Comparison of ENCODE assay signal across 31 cellular contexts in genomic region chr2:151640087-151640486, GRCh38.
DNase-seq lines count a peak whose midpoint lies in the region; ATAC-seq and TF ChIP-seq lines count a peak whose summit lies in the region.
"Had no signal": no experiment of that assay in that cellular context is flagged by ENCODE, and none has a peak within 500 bp of the region (broad histone marks: within the 10 kb centered on the region; RNA-seq: fewer than 3 reads in every experiment).

No MANE protein-coding gene starts in this region.

- DNase-seq in activated naive CD8-positive, alpha-beta T cell treated with anti-CD3 and anti-CD28 coated beads for 36 hours, result no peak
- no peak for DNase-seq in immature natural killer cell
- no peak for DNase-seq in BE2C
- DNase-seq in posterior vena cava (ENCODE audit: low spot score), result no peak
- no peak for DNase-seq in NCI-H2196 treated with DMSO at 0.1 percent for 48 hours (lab: John Stamatoyannopoulos, UW; ENCODE audit: unreplicated experiment)
- DNase-seq: activated CD4-positive, alpha-beta T cell treated with anti-CD3 and anti-CD28 coated beads, Interleukin-2, amount 10 ng/mL, durations not matched to agents 24 days and 14 days; activated gamma-delta T cell treated with Interleukin-2 at 50 U/mL for 16 hours; activated T-cell treated with anti-CD3 and anti-CD28 coated beads, Interleukin-2, amount 50 U/mL, for 24 hours; adrenal gland; AML-193; Caco-2; DMS79 treated with DMSO at 0.1 percent for 48 hours; HFFc6; kidney glomerular epithelial cell; lower lobe of right lung; NCI-H510A treated with DMSO at 0.1 percent for 48 hours; NK-92 treated with Interleukin-12 subunit alpha and Interleukin-12 subunit beta, amount 100 ng/mL, for 24 hours; PC-9; Right ventricle myocardium superior; stimulated activated naive CD8-positive, alpha-beta T cell treated with anti-CD3 and anti-CD28 coated beads, Interleukin-15, Interleukin-2, amounts not matched to agents 100 U/mL and 50 U/mL, for 24 hours; T-helper 9 cell; uterus; WERI-Rb-1 had no signal

- no peak overlapping the region for H3K4me3 Mint-ChIP-seq in activated naive CD8-positive, alpha-beta T cell
- H3K4me3 Mint-ChIP-seq in activated naive CD8-positive, alpha-beta T cell treated with anti-CD3 and anti-CD28 coated beads for 36 hours, result no peak overlapping the region
- peak overlapping the region in 2 of 5 donors; percentile 7 to 33 for H3K4me3 Mint-ChIP-seq in immature natural killer cell
- H3K4me3 Mint-ChIP-seq: activated CD4-positive, alpha-beta T cell treated with anti-CD3 and anti-CD28 coated beads, Interleukin-2, amount 10 ng/mL, durations not matched to agents 24 days and 14 days; activated T-cell treated with anti-CD3 and anti-CD28 coated beads, Interleukin-2, amount 50 U/mL, for 24 hours; brain; HFFc6 had no signal

- intact Hi-C loops in posterior vena cava (cut with DNase I), result no loop called here

- H3K9me3 Mint-ChIP-seq in activated naive CD8-positive, alpha-beta T cell (ENCODE audit: low read depth), result peaks cover 3% of the 10 kb centered on the region
- no peaks in the 10 kb centered on the region for H3K9me3 Mint-ChIP-seq in activated naive CD8-positive, alpha-beta T cell treated with anti-CD3 and anti-CD28 coated beads for 36 hours
- peaks cover 0 to 4% (median under 1%) of the 10 kb centered on the region in 6 donors for H3K9me3 Mint-ChIP-seq in immature natural killer cell
- H3K9me3 Mint-ChIP-seq: activated T-cell treated with anti-CD3 and anti-CD28 coated beads, Interleukin-2, amount 50 U/mL, for 24 hours; HFFc6 had no signal

- H3K27me3 Mint-ChIP-seq in activated naive CD8-positive, alpha-beta T cell, result no peaks in the 10 kb centered on the region
- no peaks in the 10 kb centered on the region for H3K27me3 Mint-ChIP-seq in activated naive CD8-positive, alpha-beta T cell treated with anti-CD3 and anti-CD28 coated beads for 36 hours
- peaks cover 0 to 4% (median 4%) of the 10 kb centered on the region in 3 donors for H3K27me3 Mint-ChIP-seq in immature natural killer cell (ENCODE audit: low read depth in 3 of 3)
- H3K27me3 Mint-ChIP-seq: activated CD4-positive, alpha-beta T cell treated with anti-CD3 and anti-CD28 coated beads, Interleukin-2, amount 10 ng/mL, durations not matched to agents 24 days and 14 days; activated T-cell treated with anti-CD3 and anti-CD28 coated beads, Interleukin-2, amount 50 U/mL, for 24 hours; brain had no signal

- H3K27ac ChIP-seq in VCaP, result no peak overlapping the region
- H3K27ac ChIP-seq: A549, adrenal gland, epithelial cell of prostate, lower lobe of right lung, neutrophil, PC-9, thoracic aorta, uterus, WERI-Rb-1 had no signal

- 0 out of 2 replicates have a peak, but pooled peaks have one; percentile 5 for TF ChIP-seq CTCF in VCaP (conservative IDR thresholded peaks at IDR 0.05)
- TF ChIP-seq CTCF in BE2C (IDR thresholded peaks at IDR 0.05; ENCODE audit: low read depth, low read length), result no peak

- H3K27me3 ChIP-seq in BE2C, result no peaks in the 10 kb centered on the region
- H3K27me3 ChIP-seq: adrenal gland, neutrophil, uterus had no signal

- no peaks in the 10 kb centered on the region for H3K4me1 ChIP-seq in BE2C
- H3K4me1 ChIP-seq: Caco-2, uterus had no signal

- H3K27ac Mint-ChIP-seq in activated naive CD8-positive, alpha-beta T cell, result peak overlapping the region; percentile 69
- no peak overlapping the region for H3K27ac Mint-ChIP-seq in activated naive CD8-positive, alpha-beta T cell treated with anti-CD3 and anti-CD28 coated beads for 36 hours
- peak overlapping the region; percentile 73 to 94 (median 90) for H3K27ac Mint-ChIP-seq in immature natural killer cell
- H3K27ac Mint-ChIP-seq: activated CD4-positive, alpha-beta T cell treated with anti-CD3 and anti-CD28 coated beads, Interleukin-2, amount 10 ng/mL, durations not matched to agents 24 days and 14 days; brain; HFFc6 had no signal

- H3K36me3 ChIP-seq in BE2C, result no peaks in the 10 kb centered on the region
- H3K36me3 ChIP-seq: adrenal gland, lower lobe of right lung, neutrophil, thoracic aorta, uterus, WERI-Rb-1 had no signal

- ATAC-seq in HG02571 (IDR thresholded peaks at IDR 0.05; ENCODE audit: unreplicated experiment), result no peak
- ATAC-seq: A549; lower lobe of right lung; stimulated activated naive CD8-positive, alpha-beta T cell treated with anti-CD3 and anti-CD28 coated beads, Interleukin-15, Interleukin-2, amounts not matched to agents 100 U/mL and 50 U/mL, for 24 hours had no signal

- H3K36me3 Mint-ChIP-seq in activated naive CD8-positive, alpha-beta T cell, result peaks cover 2% of the 10 kb centered on the region
- peaks cover 2% of the 10 kb centered on the region for H3K36me3 Mint-ChIP-seq in activated naive CD8-positive, alpha-beta T cell treated with anti-CD3 and anti-CD28 coated beads for 36 hours
- peaks cover 8 to 14% (median 11%) of the 10 kb centered on the region in 3 donors for H3K36me3 Mint-ChIP-seq in immature natural killer cell

- H3K4me1 Mint-ChIP-seq in activated naive CD8-positive, alpha-beta T cell (ENCODE audit: low read depth), result peaks cover 35% of the 10 kb centered on the region
- H3K4me1 Mint-ChIP-seq in activated naive CD8-positive, alpha-beta T cell treated with anti-CD3 and anti-CD28 coated beads for 36 hours, result peaks cover 33% of the 10 kb centered on the region
- H3K4me1 Mint-ChIP-seq in immature natural killer cell, result peaks cover 56 to 59% of the 10 kb centered on the region in 2 donors

- no peak overlapping the region for H3K4me3 ChIP-seq in BE2C (ENCODE audit: low read depth, low read length)
- H3K4me3 ChIP-seq: A549, adrenal gland, lower lobe of right lung, PC-9, thoracic aorta, uterus had no signal

- H3K9me3 ChIP-seq in BE2C, result no peaks in the 10 kb centered on the region
- H3K9me3 ChIP-seq: adrenal gland, Caco-2, neutrophil, thoracic aorta, uterus had no signal
